36 cellular contexts compared by ENCODE assay signal in genomic region chr13:58142952-58143351, GRCh38.
"Had no signal": no experiment of that assay in that cellular context is flagged by ENCODE, and none has a peak within 500 bp of the region (broad histone marks: within the 10 kb centered on the region; RNA-seq: fewer than 3 reads in every experiment).

No MANE protein-coding gene starts in this region.

- DNase-seq: Karpas-422, Kasumi-1, MG63, MM.1S, MV-4-11, NCI-H1048, NCI-H1092, NCI-H1092 treated with DMSO at 0.1 percent for 48 hours, NCI-H1105, NCI-H1105 treated with DMSO at 0.1 percent for 48 hours, NCI-H1417, NCI-H1417 treated with DMSO at 0.1 percent for 48 hours, NCI-H1436, NCI-H1436 treated with DMSO at 0.1 percent for 48 hours, NCI-H146, NCI-H1694, NCI-H1694 treated with DMSO at 0.1 percent for 48 hours, NCI-H187, NCI-H187 treated with DMSO at 0.1 percent for 48 hours, NCI-H1930, NCI-H2029, NCI-H2029 treated with DMSO at 0.1 percent for 48 hours, NCI-H2081, NCI-H2081 treated with DMSO at 0.1 percent for 48 hours, NCI-H2107, NCI-H2171, NCI-H2171 treated with DMSO at 0.1 percent for 48 hours, NCI-H2227 treated with DMSO at 0.1 percent for 48 hours, NCI-H226, NCI-H345, NCI-H446, NCI-H446 treated with DMSO at 0.1 percent for 48 hours, NCI-H510A, NCI-H510A treated with DMSO at 0.1 percent for 48 hours, NCI-H524, NCI-H524 treated with DMSO at 0.1 percent for 48 hours had no signal

- H3K4me3 ChIP-seq: MG63 had no signal

- H3K36me3 ChIP-seq: MG63 had no signal

- H3K27me3 ChIP-seq: MG63 had no signal

- H3K9me3 ChIP-seq: MG63 had no signal
